In genomic region chr19:40355975-40356680, GRCh38 we compare ENCODE assay signal across 1 cellular context.
TF ChIP-seq lines count a peak whose summit lies in the region.

No MANE protein-coding gene starts in this region.

TF ChIP-seq in H1, 55 proteins besides CTCF, POLR2A, EP300 and RAD21:
- TF ChIP-seq PHF8 (conservative IDR thresholded peaks at IDR 0.05; ENCODE audit: low read depth, low read length) (no peak), GABPA (IDR thresholded peaks at IDR 0.05; ENCODE audit: borderline replicate concordance, insufficient read depth, low read length) (no peak), TAF7 (optimal IDR thresholded peaks at IDR 0.05; ENCODE audit: borderline replicate concordance, low read depth, low read length) (no peak), SIX5 (IDR thresholded peaks at IDR 0.05; ENCODE audit: low read depth, low read length) (no peak), ZNF274 (IDR thresholded peaks at IDR 0.05; ENCODE audit: borderline replicate concordance, extremely low read depth, low read length) (no peak), CTBP2 (IDR thresholded peaks at IDR 0.05; ENCODE audit: borderline replicate concordance, insufficient read depth, insufficient read length, low read length) (no peak), SIN3A (conservative IDR thresholded peaks at IDR 0.05 in 1 of 2, IDR thresholded peaks at IDR 0.05 in 1 of 2; ENCODE audit: low read depth in 1 of 2, low read length in 2 of 2) (no peak), YY1 (IDR thresholded peaks at IDR 0.05; ENCODE audit: low read depth, low read length) (no peak), SUZ12 (IDR thresholded peaks at IDR 0.05; ENCODE audit: low read length) (no peak), TBP (IDR thresholded peaks at IDR 0.05; ENCODE audit: low read depth, low read length) (no peak), ASH2L (IDR thresholded peaks at IDR 0.05; ENCODE audit: low read length) (no peak), BACH1 (IDR thresholded peaks at IDR 0.05; ENCODE audit: low read length) (no peak), CEBPB (IDR thresholded peaks at IDR 0.05; ENCODE audit: low read depth, low read length) (no peak)
TF ChIP-seq in H1: peak in this region for 0.
